24 cellular contexts compared by ENCODE assay signal in genomic region chr4:115770046-115770543, GRCh38.
"Had no signal": no experiment of that assay in that cellular context is flagged by ENCODE, and none has a peak within 500 bp of the region (broad histone marks: within the 10 kb centered on the region; RNA-seq: fewer than 3 reads in every experiment).

No MANE protein-coding gene starts in this region.

- H3K9me3 ChIP-seq: esophagus squamous epithelium, heart right ventricle, lower lobe of right lung, pancreas, right atrium auricular region, testis, tibial artery had no signal

- H3K27ac ChIP-seq: esophagus squamous epithelium, heart right ventricle, lower lobe of right lung, pancreas, right atrium auricular region, testis, tibial artery had no signal

- H3K4me3 ChIP-seq: esophagus squamous epithelium, heart right ventricle, lower lobe of right lung, pancreas, right atrium auricular region, testis, tibial artery had no signal

- H3K36me3 Mint-ChIP-seq: naive thymus-derived CD8-positive, alpha-beta T cell; stimulated activated memory B cell treated with anti-CD40 and anti-IgM and Interleukin-4, amounts not matched to agents 10 μg/mL and 1 μg/mL and 100 μg/mL, for 72 hours; type B pancreatic cell had no signal

- H3K4me1 Mint-ChIP-seq: naive thymus-derived CD8-positive, alpha-beta T cell; nephron progenitor cell; stimulated activated memory B cell treated with anti-CD40 and anti-IgM and Interleukin-4, amounts not matched to agents 10 μg/mL and 1 μg/mL and 100 μg/mL, for 72 hours had no signal

- H3K4me1 ChIP-seq: esophagus squamous epithelium, heart right ventricle, lower lobe of right lung, pancreas, right atrium auricular region, testis, tibial artery had no signal

- H3K36me3 ChIP-seq: esophagus squamous epithelium, heart right ventricle, lower lobe of right lung, pancreas, right atrium auricular region, tibial artery had no signal

- ATAC-seq: effector memory CD8-positive, alpha-beta T cell; heart right ventricle; left colon; left ventricle myocardium superior; lower lobe of right lung; naive thymus-derived CD8-positive, alpha-beta T cell; pancreas; sciatic nerve; stimulated activated memory B cell treated with anti-CD40 and anti-IgM and Interleukin-4, amounts not matched to agents 10 μg/mL and 1 μg/mL and 100 μg/mL, for 72 hours; stimulated activated naive CD8-positive, alpha-beta T cell treated with anti-CD3 and anti-CD28 coated beads, Interleukin-15, Interleukin-2, amounts not matched to agents 100 U/mL and 50 U/mL, for 24 hours had no signal

- H3K9me3 Mint-ChIP-seq: effector memory CD8-positive, alpha-beta T cell; nephron progenitor cell; type B pancreatic cell had no signal

- H3K27ac Mint-ChIP-seq: effector memory CD8-positive, alpha-beta T cell; naive thymus-derived CD8-positive, alpha-beta T cell; nephron progenitor cell; progenitor cell of endocrine pancreas; stimulated activated memory B cell treated with anti-CD40 and anti-IgM and Interleukin-4, amounts not matched to agents 10 μg/mL and 1 μg/mL and 100 μg/mL, for 72 hours; type B pancreatic cell had no signal

- H3K4me3 Mint-ChIP-seq: effector memory CD8-positive, alpha-beta T cell; naive thymus-derived CD8-positive, alpha-beta T cell; nephron progenitor cell; stimulated activated memory B cell treated with anti-CD40 and anti-IgM and Interleukin-4, amounts not matched to agents 10 μg/mL and 1 μg/mL and 100 μg/mL, for 72 hours; type B pancreatic cell had no signal

- H3K27me3 ChIP-seq: esophagus squamous epithelium, heart right ventricle, pancreas, right atrium auricular region, testis, tibial artery had no signal

- H3K27me3 Mint-ChIP-seq: effector memory CD8-positive, alpha-beta T cell; naive thymus-derived CD8-positive, alpha-beta T cell; progenitor cell of endocrine pancreas; stimulated activated memory B cell treated with anti-CD40 and anti-IgM and Interleukin-4, amounts not matched to agents 10 μg/mL and 1 μg/mL and 100 μg/mL, for 72 hours; type B pancreatic cell had no signal

- DNase-seq: cortex of kidney; effector memory CD8-positive, alpha-beta T cell; erythroblast; esophagus squamous epithelium; foreskin melanocyte; glutamatergic neuron; heart right ventricle; hippocampal formation; left colon; left ventricle myocardium superior; lower lobe of right lung; naive thymus-derived CD8-positive, alpha-beta T cell; nephron progenitor cell; occipital lobe; pancreas; stimulated activated CD4-positive, alpha-beta T cell treated with anti-CD3 and anti-CD28 coated beads, Interleukin-4, amount 100 ng/mL, for 4 hours; stimulated activated naive CD8-positive, alpha-beta T cell treated with anti-CD3 and anti-CD28 coated beads, Interleukin-15, Interleukin-2, amounts not matched to agents 100 U/mL and 50 U/mL, for 24 hours; testis; tibial artery had no signal
